Comparison of ENCODE assay signal across 9 cellular contexts in genomic region chr11:33732176-33732575, GRCh38. TPM values are rescaled to one million over a fixed set of nuclear protein-coding genes. Genes with fewer than 3 reads are reported as not detected.
DNase-seq lines count a peak whose midpoint lies in the region; ATAC-seq and TF ChIP-seq lines count a peak whose summit lies in the region.
"Had no signal": no experiment of that assay in that cellular context is flagged by ENCODE, and none has a peak within 500 bp of the region (broad histone marks: within the 10 kb centered on the region; RNA-seq: fewer than 3 reads in every experiment).

No MANE protein-coding gene starts in this region.

- no peak for DNase-seq in Calu3
- DNase-seq in KBM-7, result peak; percentile 84
- no peak for DNase-seq in activated B cell treated with CpG ODN at 0.5 μM for 24 hours
- no peak for DNase-seq in neural crest cell (ENCODE audit: low read depth, low spot score)
- DNase-seq in cerebellar nuclear complex (lab: John Stamatoyannopoulos, UW), result no peak
- no peak for DNase-seq in activated CD4-positive, alpha-beta memory T cell treated with anti-CD3 and anti-CD28 coated beads, Interleukin-2, amount 10 ng/mL, durations not matched to agents 7 days and 5 days
- DNase-seq: NCI-H1105 treated with DMSO at 0.1 percent for 48 hours had no signal

- peak overlapping the region; percentile 85 for H3K27ac Mint-ChIP-seq in Calu3 (ENCODE audit: unreplicated experiment)
- H3K27ac Mint-ChIP-seq in activated B cell treated with CpG ODN at 0.5 μM for 24 hours, result peak overlapping the region; percentile 32
- peak overlapping the region; percentile 31 for H3K27ac Mint-ChIP-seq in neural crest cell (ENCODE audit: unreplicated experiment)
- H3K27ac Mint-ChIP-seq in activated CD4-positive, alpha-beta memory T cell treated with anti-CD3 and anti-CD28 coated beads, Interleukin-2, amount 10 ng/mL, durations not matched to agents 7 days and 5 days, result no peak overlapping the region

- TF ChIP-seq CTCF in Calu3 (IDR thresholded peaks at IDR 0.05; ENCODE audit: unreplicated experiment) (no peak), activated B cell treated with CpG ODN at 0.5 μM for 24 hours (IDR thresholded peaks at IDR 0.05) (no peak), neural crest cell (conservative IDR thresholded peaks at IDR 0.05) (no peak)

- ATAC-seq in activated B cell treated with CpG ODN at 0.5 μM for 24 hours (ENCODE audit: low read depth), result no peak
- no peak for ATAC-seq in GM21737 (IDR thresholded peaks at IDR 0.05; ENCODE audit: unreplicated experiment)
- ATAC-seq in HG03135 (IDR thresholded peaks at IDR 0.05; ENCODE audit: unreplicated experiment), result no peak

- H3K36me3 Mint-ChIP-seq in Calu3 (ENCODE audit: insufficient read depth, unreplicated experiment), result peaks cover 95% of the 10 kb centered on the region
- peaks cover 6% of the 10 kb centered on the region for H3K36me3 Mint-ChIP-seq in activated B cell treated with CpG ODN at 0.5 μM for 24 hours (ENCODE audit: low read depth)
- H3K36me3 Mint-ChIP-seq in neural crest cell (ENCODE audit: low read depth), result peaks cover 18% of the 10 kb centered on the region
- peaks cover 49% of the 10 kb centered on the region for H3K36me3 Mint-ChIP-seq in activated CD4-positive, alpha-beta memory T cell treated with anti-CD3 and anti-CD28 coated beads, Interleukin-2, amount 10 ng/mL, durations not matched to agents 7 days and 5 days (ENCODE audit: low read depth)

- POLR2A ChIA-PET in activated B cell treated with CpG ODN at 0.5 μM for 24 hours (lab: Charles Lee), result interaction anchor here (1.0 kb wide), 1 partner anchor 10 kb away, joined by 3 read pairs; no protein-coding TSS in a partner anchor
- POLR2A ChIA-PET in activated CD4-positive, alpha-beta memory T cell treated with anti-CD3 and anti-CD28 coated beads, Interleukin-2, amount 10 ng/mL, durations not matched to agents 7 days and 5 days (lab: Charles Lee), result interaction anchor here (1.4 kb wide), 1 partner anchor 8 kb away, joined by 6 read pairs; no protein-coding TSS in a partner anchor

- CTCF ChIA-PET in Calu3 (lab: Charles Lee), result interaction anchor here (1.9 to 3.5 kb wide), 2 partner anchors 16 to 36 kb away, joined by 4 to 15 read pairs; no protein-coding TSS in a partner anchor
- CTCF ChIA-PET in activated B cell treated with CpG ODN at 0.5 μM for 24 hours (lab: Charles Lee), result interaction anchor here (3.0 kb wide), 1 partner anchor 10 kb away, joined by 10 read pairs; no protein-coding TSS in a partner anchor
- CTCF ChIA-PET in activated CD4-positive, alpha-beta memory T cell treated with anti-CD3 and anti-CD28 coated beads, Interleukin-2, amount 10 ng/mL, durations not matched to agents 7 days and 5 days (lab: Charles Lee), result interaction anchor here (1.0 to 1.3 kb wide), 2 partner anchors 10 to 15 kb away, joined by 3 to 6 read pairs; no protein-coding TSS in a partner anchor

- peak overlapping the region; percentile 77 for H3K4me3 Mint-ChIP-seq in Calu3 (ENCODE audit: low read depth, unreplicated experiment)
- H3K4me3 Mint-ChIP-seq in activated B cell treated with CpG ODN at 0.5 μM for 24 hours, result peak overlapping the region; percentile 33
- peak overlapping the region; percentile 71 for H3K4me3 Mint-ChIP-seq in neural crest cell
- no peak overlapping the region for H3K4me3 Mint-ChIP-seq in activated CD4-positive, alpha-beta memory T cell treated with anti-CD3 and anti-CD28 coated beads, Interleukin-2, amount 10 ng/mL, durations not matched to agents 7 days and 5 days

- in situ Hi-C loops in KBM-7 (cut with MboI; ENCODE audit: low pct_unique_long_range_greater_than_20kb, low sequenced_read_pairs), result no loop called here

- H3K27me3 Mint-ChIP-seq in Calu3 (ENCODE audit: unreplicated experiment), result no peaks in the 10 kb centered on the region
- H3K27me3 Mint-ChIP-seq in activated B cell treated with CpG ODN at 0.5 μM for 24 hours, result no peaks in the 10 kb centered on the region
- H3K27me3 Mint-ChIP-seq in neural crest cell (ENCODE audit: low read depth), result peaks cover 12% of the 10 kb centered on the region
- no peaks in the 10 kb centered on the region for H3K27me3 Mint-ChIP-seq in activated CD4-positive, alpha-beta memory T cell treated with anti-CD3 and anti-CD28 coated beads, Interleukin-2, amount 10 ng/mL, durations not matched to agents 7 days and 5 days

- H3K4me1 Mint-ChIP-seq in Calu3 (ENCODE audit: low read depth, unreplicated experiment), result peaks cover 54% of the 10 kb centered on the region
- H3K4me1 Mint-ChIP-seq in activated B cell treated with CpG ODN at 0.5 μM for 24 hours, result peaks cover 44% of the 10 kb centered on the region
- peaks cover 31% of the 10 kb centered on the region for H3K4me1 Mint-ChIP-seq in neural crest cell
- peaks cover 44% of the 10 kb centered on the region for H3K4me1 Mint-ChIP-seq in activated CD4-positive, alpha-beta memory T cell treated with anti-CD3 and anti-CD28 coated beads, Interleukin-2, amount 10 ng/mL, durations not matched to agents 7 days and 5 days

- BruUV-seq in Calu3 (replicated peaks; lab: Mats Ljungman, UMichigan), result TSS peak; percentile 65

- intact Hi-C loops in Calu3 (cut with micrococcal nuclease; ENCODE audit: unreplicated experiment) (no loop called here), activated B cell treated with CpG ODN at 0.5 μM for 24 hours (cut with micrococcal nuclease) (loop anchor here (10.0 kb wide), 1 partner anchor 837 kb away; the partner anchor contains the start of gene QSER1)

- no peaks in the 10 kb centered on the region for H3K9me3 Mint-ChIP-seq in Calu3 (ENCODE audit: low read depth, unreplicated experiment)
- no peaks in the 10 kb centered on the region for H3K9me3 Mint-ChIP-seq in activated B cell treated with CpG ODN at 0.5 μM for 24 hours
- H3K9me3 Mint-ChIP-seq in neural crest cell, result peaks cover 3% of the 10 kb centered on the region
- H3K9me3 Mint-ChIP-seq in activated CD4-positive, alpha-beta memory T cell treated with anti-CD3 and anti-CD28 coated beads, Interleukin-2, amount 10 ng/mL, durations not matched to agents 7 days and 5 days, result no peaks in the 10 kb centered on the region

RNA-seq across cellular contexts. Expression of gene CD59, which starts 4.0 kb away (rescaled TPM):
- 1,185 and 1,281 TPM in 2 replicates for total RNA-seq in Calu3 (2022)
- 92.9 and 94.1 TPM in 2 replicates for total RNA-seq in activated B cell treated with CpG ODN at 0.5 μM for 24 hours
- 80.5 and 86.3 TPM in 2 replicates for total RNA-seq in neural crest cell
- 100 to 1,000 TPM; 153 to 158 TPM for total RNA-seq in activated CD4-positive, alpha-beta memory T cell treated with anti-CD3 and anti-CD28 coated beads, Interleukin-2, amount 10 ng/mL, durations not matched to agents 7 days and 5 days

RNA-seq across cellular contexts. Expression of gene C11orf91, which starts 31.6 kb away (rescaled TPM):
- total RNA-seq in Calu3 (2022) (5.8 and 7.6 TPM in 2 replicates), activated B cell treated with CpG ODN at 0.5 μM for 24 hours (0.49 TPM in 1 of 2 replicates, not detected in the other), neural crest cell (0.57 and 0.68 TPM in 2 replicates)
- not detected for total RNA-seq in activated CD4-positive, alpha-beta memory T cell treated with anti-CD3 and anti-CD28 coated beads, Interleukin-2, amount 10 ng/mL, durations not matched to agents 7 days and 5 days

RNA-seq across cellular contexts. Expression of gene FBXO3, which starts 42.1 kb away (rescaled TPM):
- total RNA-seq in Calu3 (2022) (24.3 and 27.8 TPM in 2 replicates), activated B cell treated with CpG ODN at 0.5 μM for 24 hours (22.3 and 23.5 TPM in 2 replicates), neural crest cell (23.2 TPM in 2 replicates)
- total RNA-seq in activated CD4-positive, alpha-beta memory T cell treated with anti-CD3 and anti-CD28 coated beads, Interleukin-2, amount 10 ng/mL, durations not matched to agents 7 days and 5 days, result 10 to 100 TPM; 26.9 to 30.9 TPM
